ENCODE assay signal across 26 cellular contexts in the genomic region with DNA sequence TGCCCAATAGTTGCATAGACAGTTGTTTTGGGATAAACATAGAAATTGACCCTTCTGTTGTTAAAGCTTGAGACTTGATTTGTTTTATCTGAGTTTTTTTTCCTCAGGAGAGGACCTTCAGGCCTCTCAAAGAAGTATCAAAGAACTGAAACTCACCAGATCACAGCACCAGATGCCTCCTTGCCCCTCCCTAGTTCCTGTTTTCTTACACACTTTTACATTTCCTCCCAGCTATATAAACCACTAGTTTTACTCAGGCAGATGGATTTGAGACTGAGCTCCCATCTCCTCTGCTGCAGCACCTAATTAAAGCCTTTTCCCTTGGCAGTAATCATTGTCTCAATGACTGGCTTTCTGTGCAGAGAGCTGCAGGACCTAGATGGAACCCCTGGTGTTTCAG.
A peak's percentile ranks its signal among the peaks of the same experiment; 100 is the strongest.
DNase-seq lines count a peak whose midpoint lies in the region; ATAC-seq, FAIRE-seq and TF ChIP-seq lines count a peak whose summit lies in the region.
"Had no signal": no experiment of that assay in that cellular context is flagged by ENCODE, and none has a peak within 500 bp of the region (broad histone marks: within the 10 kb centered on the region; RNA-seq: fewer than 3 reads in every experiment).

No MANE protein-coding gene starts in this region.

- no peak for TF ChIP-seq CTCF in activated CD8-positive, alpha-beta T cell treated with anti-CD3 and anti-CD28 coated beads for 36 hours (IDR thresholded peaks at IDR 0.05)

- H3K36me3 Mint-ChIP-seq in activated T-cell treated with anti-CD3 and anti-CD28 coated beads, Interleukin-2, amount 50 U/mL, for 4 hours (ENCODE audit: insufficient read depth), result no peaks in the 10 kb centered on the region
- no peaks in the 10 kb centered on the region for H3K36me3 Mint-ChIP-seq in activated CD8-positive, alpha-beta T cell treated with anti-CD3 and anti-CD28 coated beads for 36 hours (ENCODE audit: low read depth)
- peaks cover 0 to 3% (median 0%) of the 10 kb centered on the region in 3 donors for H3K36me3 Mint-ChIP-seq in naive thymus-derived CD8-positive, alpha-beta T cell

- intact Hi-C loops in activated CD8-positive, alpha-beta T cell treated with anti-CD3 and anti-CD28 coated beads for 36 hours (cut with micrococcal nuclease), result no loop called here

- FAIRE-seq in GM12891 (lab: Jason Lieb, UNC), result no peak
- FAIRE-seq: HTR-8/SVneo, K562 had no signal

- ATAC-seq in activated T-cell treated with anti-CD3 and anti-CD28 coated beads, Interleukin-2, amount 50 U/mL, for 4 hours, result no peak
- ATAC-seq in activated CD8-positive, alpha-beta T cell treated with anti-CD3 and anti-CD28 coated beads for 36 hours, result no peak
- peak; percentile 44 to 63 for ATAC-seq in naive thymus-derived CD8-positive, alpha-beta T cell
- ATAC-seq in HG02970 (IDR thresholded peaks at IDR 0.05; ENCODE audit: low FRiP score, unreplicated experiment), result no peak
- ATAC-seq: esophagus mucosa, foreskin keratinocyte, HCT116, heart left ventricle, K562, mucosa of descending colon, upper lobe of right lung had no signal

- DNase-seq in activated T-cell treated with anti-CD3 and anti-CD28 coated beads, Interleukin-2, amount 50 U/mL, for 4 hours, result no peak
- no peak for DNase-seq in activated T-cell treated with anti-CD3 and anti-CD28 coated beads, Interleukin-2, amount 50 U/mL, for 1 hour
- DNase-seq in GM12891 (ENCODE audit: insufficient read length, low spot score), result no peak
- DNase-seq in activated CD8-positive, alpha-beta T cell treated with anti-CD3 and anti-CD28 coated beads for 36 hours, result no peak
- DNase-seq in naive thymus-derived CD8-positive, alpha-beta T cell, result peak in 2 of 10 donors; percentile 18 to 21
- no peak for DNase-seq in Ammon's horn (ENCODE audit: low spot score)
- no peak for DNase-seq in NCI-H82 treated with DMSO at 0.1 percent for 48 hours (lab: John Stamatoyannopoulos, UW; ENCODE audit: unreplicated experiment)
- DNase-seq: activated CD4-positive, alpha-beta T cell treated with anti-CD3 and anti-CD28 coated beads, Interleukin-2, amount 50 U/mL, for 1 hour; activated CD8-positive, alpha-beta memory T cell treated with anti-CD3 and anti-CD28 coated beads, Interleukin-2, amount 50 U/mL, for 4 hours; activated gamma-delta T cell treated with Interleukin-2 at 50 U/mL for 16 hours; cortex of kidney; endodermal cell; foreskin keratinocyte; heart left ventricle; MG63; mucosa of descending colon; NCI-H1436 treated with DMSO at 0.1 percent for 48 hours; NCI-H748 treated with DMSO at 0.1 percent for 48 hours; stimulated activated CD4-positive, alpha-beta T cell treated with anti-CD3 and anti-CD28 coated beads, Interleukin-2, amount 100 ng/mL, for 24 hours; upper lobe of right lung had no signal

- H3K27ac Mint-ChIP-seq in activated CD8-positive, alpha-beta T cell treated with anti-CD3 and anti-CD28 coated beads for 36 hours, result peak overlapping the region; percentile 82
- H3K27ac Mint-ChIP-seq in naive thymus-derived CD8-positive, alpha-beta T cell, result peak overlapping the region; percentile 58 to 96 (median 85)
- H3K27ac Mint-ChIP-seq: endodermal cell had no signal

- no peaks in the 10 kb centered on the region for H3K27me3 Mint-ChIP-seq in activated T-cell treated with anti-CD3 and anti-CD28 coated beads, Interleukin-2, amount 50 U/mL, for 4 hours (ENCODE audit: low read depth)
- H3K27me3 Mint-ChIP-seq in activated CD8-positive, alpha-beta T cell treated with anti-CD3 and anti-CD28 coated beads for 36 hours, result no peaks in the 10 kb centered on the region
- no peaks in the 10 kb centered on the region for H3K27me3 Mint-ChIP-seq in naive thymus-derived CD8-positive, alpha-beta T cell

- H3K4me1 Mint-ChIP-seq in activated T-cell treated with anti-CD3 and anti-CD28 coated beads, Interleukin-2, amount 50 U/mL, for 4 hours (ENCODE audit: low read depth), result peaks cover 20% of the 10 kb centered on the region
- H3K4me1 Mint-ChIP-seq in activated CD8-positive, alpha-beta T cell treated with anti-CD3 and anti-CD28 coated beads for 36 hours (ENCODE audit: low read depth), result peaks cover 11% of the 10 kb centered on the region
- H3K4me1 Mint-ChIP-seq in naive thymus-derived CD8-positive, alpha-beta T cell, result peaks cover 8 to 33% (median 29%) of the 10 kb centered on the region in 4 donors
- H3K4me1 Mint-ChIP-seq: endodermal cell had no signal

- no peak for TF ChIP-seq POLR2A in GM12891 (IDR thresholded peaks at IDR 0.05; ENCODE audit: low read depth, low read length)

- CTCF ChIA-PET in activated CD8-positive, alpha-beta T cell treated with anti-CD3 and anti-CD28 coated beads for 36 hours (lab: Charles Lee), result no interaction called here

- H3K4me3 Mint-ChIP-seq in activated T-cell treated with anti-CD3 and anti-CD28 coated beads, Interleukin-2, amount 50 U/mL, for 4 hours, result peak overlapping the region; percentile 11
- H3K4me3 Mint-ChIP-seq in activated CD8-positive, alpha-beta T cell treated with anti-CD3 and anti-CD28 coated beads for 36 hours, result no peak overlapping the region
- peak overlapping the region; percentile 8 to 77 (median 56) for H3K4me3 Mint-ChIP-seq in naive thymus-derived CD8-positive, alpha-beta T cell
- H3K4me3 Mint-ChIP-seq: endodermal cell, neural crest cell had no signal

- POLR2A ChIA-PET in activated CD8-positive, alpha-beta T cell treated with anti-CD3 and anti-CD28 coated beads for 36 hours (lab: Charles Lee), result no interaction called here
- POLR2A ChIA-PET in naive thymus-derived CD8-positive, alpha-beta T cell (lab: Charles Lee), result no interaction called here

- H3K9me3 Mint-ChIP-seq in activated T-cell treated with anti-CD3 and anti-CD28 coated beads, Interleukin-2, amount 50 U/mL, for 4 hours, result peaks cover 11% of the 10 kb centered on the region
- H3K9me3 Mint-ChIP-seq in activated CD8-positive, alpha-beta T cell treated with anti-CD3 and anti-CD28 coated beads for 36 hours, result peaks cover 2% of the 10 kb centered on the region
- peaks cover 0 to 7% (median 0%) of the 10 kb centered on the region in 9 donors for H3K9me3 Mint-ChIP-seq in naive thymus-derived CD8-positive, alpha-beta T cell

TF ChIP-seq in GM12891, 5 proteins besides CTCF, POLR2A, EP300 and RAD21:
- no peak for TF ChIP-seq PAX5 (IDR thresholded peaks at IDR 0.05; ENCODE audit: insufficient read depth, low read length, severe bottlenecking)
- peak; percentile 42; the same call in 1 of the 2 replicates for TF ChIP-seq SPI1 (IDR thresholded peaks at IDR 0.05; ENCODE audit: low read depth, low read length)

Comparison
In these comparisons a context has a peak if more than half of its experiments do, and no peak if none do; other contexts are left out.
1. ATAC-seq: peak in naive thymus-derived CD8-positive, alpha-beta T cell (2 of 2); none in activated T-cell treated with anti-CD3 and anti-CD28 coated beads, Interleukin-2, amount 50 U/mL, for 4 hours (0 of 2), activated CD8-positive, alpha-beta T cell treated with anti-CD3 and anti-CD28 coated beads for 36 hours (single experiment) and HG02970 (single experiment).